In the genomic region with DNA sequence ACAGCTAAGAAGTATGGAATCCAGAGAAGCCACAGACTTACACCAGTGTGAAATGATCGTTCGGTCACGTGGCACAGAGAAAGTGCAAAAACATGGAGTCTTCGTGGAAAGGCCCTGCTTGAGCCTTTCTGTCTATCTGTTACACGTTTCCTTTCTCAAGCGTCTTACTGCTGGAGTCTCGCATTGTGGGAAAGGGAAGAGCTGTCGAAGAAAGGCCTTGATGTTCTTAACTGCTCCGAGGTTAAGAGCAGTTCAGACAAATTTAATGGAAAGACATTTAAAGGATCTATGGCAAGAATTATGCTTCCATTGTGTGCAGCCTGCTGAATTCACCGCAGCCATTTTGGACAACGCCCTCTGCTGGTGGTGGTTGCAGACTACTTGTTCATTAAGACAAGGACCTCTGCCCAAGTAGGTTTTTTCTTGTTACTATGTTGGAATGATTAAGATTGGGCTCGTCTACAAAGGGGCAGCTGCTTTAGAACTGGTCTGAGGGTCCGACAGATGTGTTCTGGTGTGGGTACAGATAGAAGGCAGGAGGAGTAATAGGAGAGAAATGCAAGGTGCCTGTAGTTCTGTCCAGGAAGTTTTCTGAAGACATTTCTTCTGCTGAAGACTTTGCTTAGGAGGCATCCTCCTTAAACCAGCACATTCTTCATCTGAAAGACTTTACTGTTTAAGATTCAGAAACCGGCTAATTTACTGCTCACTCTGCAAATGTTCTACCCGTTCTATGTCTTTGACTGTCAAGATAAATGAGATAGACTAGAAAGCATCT, we compare ENCODE assay signal across 9 cellular contexts. TPM values are rescaled to one million over a fixed set of nuclear protein-coding genes. Genes with fewer than 3 reads are reported as not detected.
DNase-seq lines count a peak whose midpoint lies in the region; ATAC-seq, FAIRE-seq and TF ChIP-seq lines count a peak whose summit lies in the region.
"Had no signal": no experiment of that assay in that cellular context is flagged by ENCODE, and none has a peak within 500 bp of the region (broad histone marks: within the 10 kb centered on the region; RNA-seq: fewer than 3 reads in every experiment).

No MANE protein-coding gene starts in this region.

- peak overlapping the region; percentile 98 for H3K27ac Mint-ChIP-seq in activated naive CD4-positive, alpha-beta T cell treated with anti-CD3 and anti-CD28 coated beads, Interleukin-2, amount 50 U/mL, for 24 hours

- WGBS in small intestine, 3 donors: 76 to 78% (median 76%) methylated on average over 15 of the region's 15 CpGs

- no peak overlapping the region for H3K9ac ChIP-seq in Loucy (ENCODE audit: low read depth, low read length, poor library complexity, severe bottlenecking)

- H3K79me2 ChIP-seq in Loucy (ENCODE audit: insufficient read depth, low read length): no peaks in the 10 kb centered on the region

- TF ChIP-seq CTCF in 22Rv1 (IDR thresholded peaks at IDR 0.05) (peak; percentile 92), Loucy (conservative IDR thresholded peaks at IDR 0.05; ENCODE audit: low read length) (peak; percentile 93)

- DNase-seq in SKM-1 (lab: John Stamatoyannopoulos, UW; ENCODE audit: unreplicated experiment) (peak; percentile 21), left cardiac atrium (peak; percentile 69), small intestine (peak; percentile 57), AG20443 (ENCODE audit: low spot score) (no peak)

- no peaks in the 10 kb centered on the region for H3K36me3 ChIP-seq in Loucy (ENCODE audit: insufficient read depth, low read length)
- no peaks in the 10 kb centered on the region for H3K36me3 ChIP-seq in small intestine (ENCODE audit: control insufficient read depth in 2 of 2, insufficient read depth in 2 of 2, low read length in 2 of 2)

- 0 out of 2 replicates have a peak, but pooled peaks cover 2% of the 10 kb centered on the region for H3F3A ChIP-seq in Loucy (ENCODE audit: low read depth)

- no peak for FAIRE-seq in small intestine (lab: Jason Lieb, UNC)

- no peaks in the 10 kb centered on the region for H3K27me3 Mint-ChIP-seq in activated naive CD4-positive, alpha-beta T cell treated with anti-CD3 and anti-CD28 coated beads, Interleukin-2, amount 50 U/mL, for 24 hours

- peak overlapping the region; percentile 71 for H2AFZ ChIP-seq in Loucy (ENCODE audit: low read length)

- H3K4me2 ChIP-seq in Loucy (ENCODE audit: low read depth, low read length, poor library complexity, severe bottlenecking): peak overlapping the region; percentile 64

- H4K20me1 ChIP-seq in Loucy (ENCODE audit: insufficient read depth, low read length, poor library complexity, severe bottlenecking): no peaks in the 10 kb centered on the region

- peak overlapping the region; percentile 40 for H3K4me3 Mint-ChIP-seq in activated naive CD4-positive, alpha-beta T cell treated with anti-CD3 and anti-CD28 coated beads, Interleukin-2, amount 50 U/mL, for 24 hours

- ATAC-seq in GM18517 (IDR thresholded peaks at IDR 0.05; ENCODE audit: unreplicated experiment) (peak; percentile 59), left cardiac atrium (peak in 1 of 2 donors; percentile 49)

- no peaks in the 10 kb centered on the region for H3K9me3 ChIP-seq in Loucy (ENCODE audit: insufficient read depth, low read depth, low read length)
- no peaks in the 10 kb centered on the region for H3K9me3 ChIP-seq in small intestine (ENCODE audit: control insufficient read depth, low read depth)

- intact Hi-C loops in left cardiac atrium (cut with DNase I): no loop called here

- H3K27me3 ChIP-seq in Loucy (ENCODE audit: insufficient read depth, low read length, poor library complexity, severe bottlenecking) (no peaks in the 10 kb centered on the region), small intestine (ENCODE audit: control insufficient read depth in 2 of 2, insufficient read depth in 2 of 2, low read length in 2 of 2) (no peaks in the 10 kb centered on the region)

- H3K4me3 ChIP-seq in Loucy (ENCODE audit: low read length, poor library complexity, severe bottlenecking): no peak overlapping the region
- no peak overlapping the region for H3K4me3 ChIP-seq in small intestine (ENCODE audit: low read depth in 1 of 2, low read length in 2 of 2)

- peaks cover 12% of the 10 kb centered on the region for H3K9me3 Mint-ChIP-seq in activated naive CD4-positive, alpha-beta T cell treated with anti-CD3 and anti-CD28 coated beads, Interleukin-2, amount 50 U/mL, for 24 hours

- H3K9me2 ChIP-seq in Loucy (replicated peaks; ENCODE audit: low read depth, low read length): no peaks in the 10 kb centered on the region

- H3K4me1 ChIP-seq in Loucy (ENCODE audit: insufficient read depth, low read length, poor library complexity, severe bottlenecking): peaks cover 27% of the 10 kb centered on the region
- no peaks in the 10 kb centered on the region for H3K4me1 ChIP-seq in small intestine (ENCODE audit: control insufficient read depth in 2 of 2, insufficient read depth in 1 of 2, low read depth in 1 of 2, low read length in 1 of 2)

- H3K4me1 Mint-ChIP-seq in activated naive CD4-positive, alpha-beta T cell treated with anti-CD3 and anti-CD28 coated beads, Interleukin-2, amount 50 U/mL, for 24 hours: peaks cover 91% of the 10 kb centered on the region

- H3K27ac ChIP-seq in 22Rv1 (no peak overlapping the region), small intestine (ENCODE audit: low read depth in 1 of 2, low read length in 1 of 2) (no peak overlapping the region)

- peaks cover 19% of the 10 kb centered on the region for H3K36me3 Mint-ChIP-seq in activated naive CD4-positive, alpha-beta T cell treated with anti-CD3 and anti-CD28 coated beads, Interleukin-2, amount 50 U/mL, for 24 hours

RNA-seq across cellular contexts. Expression of a gene that starts 24.7 kb away (rescaled TPM):
- total RNA-seq in left cardiac atrium: not detected
- not detected for polyA plus RNA-seq in small intestine
- total RNA-seq: pulmonary artery endothelial cell had no signal

RNA-seq across cellular contexts. Expression of a gene that starts 58.0 kb away (rescaled TPM):
- total RNA-seq in left cardiac atrium: 10 to 100 TPM; 18.4 to 23.1 TPM
- 10 to 100 TPM in 1 of 3 donors, 1 to 10 TPM in 2; 4.9 to 13.6 (median 6.0) TPM for polyA plus RNA-seq in small intestine

RNA-seq across cellular contexts. Expression of a gene that starts 58.2 kb away (rescaled TPM):
- total RNA-seq in left cardiac atrium: 10 to 100 TPM; 47.6 to 49.4 TPM
- polyA plus RNA-seq in small intestine: 1 to 10 TPM in 2 of 3 donors, not detected in 1; 5.3 to 7.6 TPM
